Comparison of ENCODE assay signal across 1 cellular context in genomic region chr18:6859676-6860422, GRCh38.
TF ChIP-seq lines count a peak whose summit lies in the region.

No MANE protein-coding gene starts in this region.

TF ChIP-seq in WTC11, 78 proteins besides CTCF, POLR2A, EP300 and RAD21 (continued from another document):
- TF ChIP-seq AR (CRISPR knock-in tag; IDR thresholded peaks at IDR 0.05) (no peak), E2F4 (CRISPR knock-in tag; IDR thresholded peaks at IDR 0.05; ENCODE audit: borderline replicate concordance, low read depth) (no peak), ZNF263 (CRISPR knock-in tag; IDR thresholded peaks at IDR 0.05; ENCODE audit: low read depth) (no peak), NR2C2 (CRISPR knock-in tag; IDR thresholded peaks at IDR 0.05) (no peak), FOXP1 (CRISPR knock-in tag; IDR thresholded peaks at IDR 0.05; ENCODE audit: borderline replicate concordance) (no peak), NFYB (CRISPR knock-in tag; conservative IDR thresholded peaks at IDR 0.05; ENCODE audit: low read depth) (no peak), ATF1 (CRISPR knock-in tag; IDR thresholded peaks at IDR 0.05) (no peak), CREB1 (CRISPR knock-in tag; IDR thresholded peaks at IDR 0.05) (no peak), ZNF512 (CRISPR knock-in tag; IDR thresholded peaks at IDR 0.05; ENCODE audit: borderline replicate concordance) (no peak)
